29 cellular contexts compared by ENCODE assay signal in the genomic region with DNA sequence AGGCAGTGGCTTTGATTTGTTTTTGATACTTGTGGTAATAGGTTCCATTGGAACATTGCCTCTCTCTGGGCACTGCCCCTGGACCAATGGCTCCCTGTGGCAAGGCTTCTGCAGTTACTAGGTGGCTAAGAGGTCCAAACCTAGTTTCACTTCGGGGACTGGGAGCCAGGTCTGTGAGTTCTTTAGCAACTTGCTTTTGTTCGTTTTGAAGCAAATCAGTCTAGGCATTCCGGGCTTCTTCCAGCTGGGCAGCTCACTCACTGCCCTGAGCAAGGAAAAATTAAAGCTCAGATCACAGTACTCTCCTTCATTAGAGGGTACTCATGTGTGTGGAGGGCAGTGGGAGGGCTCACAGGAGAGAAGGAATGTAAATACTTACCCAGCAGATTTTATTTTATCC.
DNase-seq lines count a peak whose midpoint lies in the region; ATAC-seq, FAIRE-seq and TF ChIP-seq lines count a peak whose summit lies in the region.
"Had no signal": no experiment of that assay in that cellular context is flagged by ENCODE, and none has a peak within 500 bp of the region (broad histone marks: within the 10 kb centered on the region; RNA-seq: fewer than 3 reads in every experiment).

No MANE protein-coding gene starts in this region.

- POLR2A ChIA-PET in A549 (lab: Yijun Ruan, JAX) = interaction anchor here (1.0 kb wide), 1 partner anchor 366 kb away, joined by 4 read pairs; the partner anchor contains the start of gene ARL4C
- POLR2A ChIA-PET in activated CD4-positive, alpha-beta T cell treated with anti-CD3 and anti-CD28 coated beads for 36 hours (lab: Charles Lee) = no interaction called here

- WGBS in A549 (ENCODE audit: missing lambda C conversion rate) = 63% methylated on average over 3 of the region's 3 CpGs

- peaks cover 8% of the 10 kb centered on the region for H3K4me1 ChIP-seq in A549
- H3K4me1 ChIP-seq: uterus had no signal

- DNase-seq in A549 (ENCODE audit: low read depth in 1 of 2, low spot score in 1 of 2) = no peak
- peak in 30 of 58 donors; percentile 4 to 72 (median 28) for DNase-seq in anterior cingulate cortex (lab: John Stamatoyannopoulos, UW)
- peak; percentile 5 for DNase-seq in inferior parietal cortex (ENCODE audit: extremely low spot score)
- DNase-seq in osteocyte (ENCODE audit: extremely low spot score, unreplicated experiment) = no peak
- no peak for DNase-seq in SW 1271 (lab: John Stamatoyannopoulos, UW)
- no peak for DNase-seq in activated CD4-positive, alpha-beta T cell treated with anti-CD3 and anti-CD28 coated beads for 36 hours
- no peak for DNase-seq in NCI-H2107 treated with DMSO at 0.1 percent for 48 hours (lab: John Stamatoyannopoulos, UW; ENCODE audit: unreplicated experiment)
- DNase-seq: ACHN; activated CD4-positive, alpha-beta T cell treated with anti-CD3 and anti-CD28 coated beads, Interleukin-2, amount 10 ng/mL, durations not matched to agents 7 days and 5 days; activated CD8-positive, alpha-beta memory T cell treated with anti-CD3 and anti-CD28 coated beads, Interleukin-2, amount 50 U/mL, for 4 hours; aorta; Caco-2; cerebellar nuclear complex; DND-41; effector memory CD4-positive, alpha-beta T cell; erythroblast; MV-4-11; NCI-H1694; NCI-H2227 treated with DMSO at 0.1 percent for 48 hours; stimulated activated CD4-positive, alpha-beta T cell treated with anti-CD3 and anti-CD28 coated beads, Interleukin-2, amount 100 ng/mL, for 24 hours; uterus had no signal

- no peak for TF ChIP-seq POLR2A in A549 (IDR thresholded peaks at IDR 0.05; ENCODE audit: low read length)

- H3K9me3 ChIP-seq in A549 = no peaks in the 10 kb centered on the region
- H3K9me3 ChIP-seq: Caco-2, suprapubic skin, uterus had no signal

- peaks cover 4% of the 10 kb centered on the region for H3K27me3 Mint-ChIP-seq in osteocyte (ENCODE audit: unreplicated experiment)
- no peaks in the 10 kb centered on the region for H3K27me3 Mint-ChIP-seq in activated CD4-positive, alpha-beta T cell treated with anti-CD3 and anti-CD28 coated beads for 36 hours
- H3K27me3 Mint-ChIP-seq: activated naive CD4-positive, alpha-beta T cell treated with anti-CD3 and anti-CD28 coated beads, Interleukin-2, amount 50 U/mL, for 24 hours; activated T-helper 17 cell treated with anti-CD3 and anti-CD28 coated beads, Interleukin-2, amount 50 U/mL, for 72 hours had no signal

- H3K4me3 ChIP-seq in A549 = no peak overlapping the region
- H3K4me3 ChIP-seq: BLaER1 treated with 17β-estradiol and CSF1 and Interleukin-3, amounts not matched to agents 10 nM and 100 nM; smooth muscle cell; suprapubic skin; uterus had no signal

- H3K27ac ChIP-seq in A549 = peak overlapping the region; percentile 1 to 75; a peak in 3 of 6 replicates
- H3K27ac ChIP-seq: BLaER1 treated with 17β-estradiol and CSF1 and Interleukin-3, amounts not matched to agents 10 nM and 100 nM; suprapubic skin; uterus; VCaP had no signal

- H3K9me3 Mint-ChIP-seq in osteocyte (ENCODE audit: unreplicated experiment) = no peaks in the 10 kb centered on the region
- no peaks in the 10 kb centered on the region for H3K9me3 Mint-ChIP-seq in activated CD4-positive, alpha-beta T cell treated with anti-CD3 and anti-CD28 coated beads for 36 hours (ENCODE audit: low read depth)
- H3K9me3 Mint-ChIP-seq: activated CD4-positive, alpha-beta T cell treated with anti-CD3 and anti-CD28 coated beads, Interleukin-2, amount 10 ng/mL, durations not matched to agents 7 days and 5 days; activated naive CD4-positive, alpha-beta T cell treated with anti-CD3 and anti-CD28 coated beads, Interleukin-2, amount 50 U/mL, for 24 hours; activated T-helper 17 cell treated with anti-CD3 and anti-CD28 coated beads, Interleukin-2, amount 50 U/mL, for 72 hours had no signal

- no peak for TF ChIP-seq RAD21 in A549 (conservative IDR thresholded peaks at IDR 0.05 in 1 of 2, IDR thresholded peaks at IDR 0.05 in 1 of 2)

- CTCF ChIA-PET in A549 (lab: Yijun Ruan, JAX) = interaction anchor here (0.8 to 1.4 kb wide), 4 partner anchors 59 to 372 kb away, joined by 3 to 4 read pairs (median 4); no protein-coding TSS in a partner anchor
- CTCF ChIA-PET in activated CD4-positive, alpha-beta T cell treated with anti-CD3 and anti-CD28 coated beads for 36 hours (lab: Charles Lee) = interaction anchor here (0.7 to 1.4 kb wide), 3 partner anchors 12 to 370 kb away, joined by 5 to 8 read pairs (median 6); no protein-coding TSS in a partner anchor

- peaks cover 35% of the 10 kb centered on the region for H3K4me1 Mint-ChIP-seq in osteocyte (ENCODE audit: unreplicated experiment)
- H3K4me1 Mint-ChIP-seq in activated CD4-positive, alpha-beta T cell treated with anti-CD3 and anti-CD28 coated beads for 36 hours = peaks cover 4% of the 10 kb centered on the region

- peak overlapping the region; percentile 23; the same call in 1 of the 3 replicates for H3K4me2 ChIP-seq in A549
- H3K4me2 ChIP-seq: smooth muscle cell had no signal

- H3K4me3 Mint-ChIP-seq in osteocyte (ENCODE audit: unreplicated experiment) = peak overlapping the region; percentile 43
- H3K4me3 Mint-ChIP-seq in activated CD4-positive, alpha-beta T cell treated with anti-CD3 and anti-CD28 coated beads for 36 hours = no peak overlapping the region
- H3K4me3 Mint-ChIP-seq: activated CD4-positive, alpha-beta T cell treated with anti-CD3 and anti-CD28 coated beads, Interleukin-2, amount 10 ng/mL, durations not matched to agents 7 days and 5 days; activated naive CD4-positive, alpha-beta T cell treated with anti-CD3 and anti-CD28 coated beads, Interleukin-2, amount 50 U/mL, for 24 hours; activated T-helper 17 cell treated with anti-CD3 and anti-CD28 coated beads, Interleukin-2, amount 50 U/mL, for 72 hours had no signal

- no peak for FAIRE-seq in A549 (lab: Jason Lieb, UNC)
- FAIRE-seq: H1 had no signal

- intact Hi-C loops in activated CD4-positive, alpha-beta T cell treated with anti-CD3 and anti-CD28 coated beads for 36 hours (cut with DNase I, micrococcal nuclease) = loop anchor here in 1 of 2 experiments (10.0 kb wide), 3 partner anchors 146 to 294 kb away; partner anchors contain the start of gene HJURP

- no peak for TF ChIP-seq EP300 in A549 (IDR thresholded peaks at IDR 0.05)

- TF ChIP-seq CTCF in A549 (IDR thresholded peaks at IDR 0.05) (no peak), osteocyte (IDR thresholded peaks at IDR 0.05) (no peak)

- ATAC-seq in A549 (no peak), HG03039 (IDR thresholded peaks at IDR 0.05; ENCODE audit: unreplicated experiment) (no peak)
- no peak for ATAC-seq in activated CD4-positive, alpha-beta T cell treated with anti-CD3 and anti-CD28 coated beads for 36 hours
- ATAC-seq: activated T-helper 17 cell treated with anti-CD3 and anti-CD28 coated beads, Interleukin-2, amount 50 U/mL, for 72 hours had no signal

- peak overlapping the region; percentile 50 for H3K27ac Mint-ChIP-seq in osteocyte (ENCODE audit: unreplicated experiment)
- H3K27ac Mint-ChIP-seq in activated CD4-positive, alpha-beta T cell treated with anti-CD3 and anti-CD28 coated beads for 36 hours = no peak overlapping the region
- H3K27ac Mint-ChIP-seq: activated CD4-positive, alpha-beta T cell treated with anti-CD3 and anti-CD28 coated beads, Interleukin-2, amount 10 ng/mL, durations not matched to agents 7 days and 5 days; activated T-helper 17 cell treated with anti-CD3 and anti-CD28 coated beads, Interleukin-2, amount 50 U/mL, for 72 hours had no signal

- no peaks in the 10 kb centered on the region for H3K36me3 Mint-ChIP-seq in osteocyte (ENCODE audit: unreplicated experiment)
- no peaks in the 10 kb centered on the region for H3K36me3 Mint-ChIP-seq in activated CD4-positive, alpha-beta T cell treated with anti-CD3 and anti-CD28 coated beads for 36 hours (ENCODE audit: low read depth)
- H3K36me3 Mint-ChIP-seq: activated naive CD4-positive, alpha-beta T cell treated with anti-CD3 and anti-CD28 coated beads, Interleukin-2, amount 50 U/mL, for 24 hours had no signal

TF ChIP-seq in A549, 52 proteins besides CTCF, POLR2A, EP300 and RAD21:
- TF ChIP-seq RFX5 (IDR thresholded peaks at IDR 0.05) = no peak
- no peak for TF ChIP-seq BHLHE40 (IDR thresholded peaks at IDR 0.05; ENCODE audit: low read depth, low read length)
- TF ChIP-seq HES2 (IDR thresholded peaks at IDR 0.05) = no peak
- TF ChIP-seq ZNF302 (CRISPR knock-in tag; IDR thresholded peaks at IDR 0.05) = no peak

Comparison
In these comparisons a context has a peak if more than half of its experiments do, and no peak if none do; other contexts are left out.
1. DNase-seq: peak in anterior cingulate cortex (30 of 58) and inferior parietal cortex (single experiment); none in A549 (0 of 2), osteocyte (single experiment), SW 1271 (0 of 2), activated CD4-positive, alpha-beta T cell treated with anti-CD3 and anti-CD28 coated beads for 36 hours (single experiment) and NCI-H2107 treated with DMSO at 0.1 percent for 48 hours (single experiment).